ENCODE assay signal across 8 cellular contexts in genomic region chr17:40095944-40096791, GRCh38. TPM values are rescaled to one million over a fixed set of nuclear protein-coding genes. Genes with fewer than 3 reads are reported as not detected.
DNase-seq lines count a peak whose midpoint lies in the region; ATAC-seq, FAIRE-seq and TF ChIP-seq lines count a peak whose summit lies in the region.

No MANE protein-coding gene starts in this region.

- DNase-seq in activated CD8-positive, alpha-beta memory T cell treated with anti-CD3 and anti-CD28 coated beads, Interleukin-2, amount 50 U/mL, for 1 hour (ENCODE audit: extremely low read depth), result peak; percentile 74
- peak; percentile 66 for DNase-seq in left cardiac atrium
- peak; percentile 62 for DNase-seq in stimulated activated CD8-positive, alpha-beta memory T cell treated with anti-CD3 and anti-CD28 coated beads, Interleukin-12 subunit alpha, Interleukin-12 subunit beta, amount 100 ng/mL, for 24 hours (ENCODE audit: extremely low read depth)
- no peak for DNase-seq in NCI-H2196 treated with DMSO at 0.1 percent for 48 hours (lab: John Stamatoyannopoulos, UW; ENCODE audit: unreplicated experiment)
- DNase-seq in H54 (ENCODE audit: insufficient read length, low spot score), result no peak
- no peak for DNase-seq in NCI-H2227 (lab: John Stamatoyannopoulos, UW; ENCODE audit: unreplicated experiment)

- no peak for TF ChIP-seq POLR2A in H54 (IDR thresholded peaks at IDR 0.05; ENCODE audit: low read depth, low read length)

- FAIRE-seq in H54 (lab: Jason Lieb, UNC), result no peak

- ATAC-seq in GM19351 (IDR thresholded peaks at IDR 0.05; ENCODE audit: unreplicated experiment), result peak; percentile 54
- ATAC-seq in HG03378 (IDR thresholded peaks at IDR 0.05; ENCODE audit: unreplicated experiment), result peak; percentile 67
- no peak for ATAC-seq in left cardiac atrium

- intact Hi-C loops in left cardiac atrium (cut with DNase I), result no loop called here

RNA-seq across cellular contexts. Expression of gene NR1D1, which starts 4.2 kb away (rescaled TPM):
- 10 to 100 TPM; 17.1 to 19.5 TPM for total RNA-seq in left cardiac atrium

RNA-seq across cellular contexts. Expression of gene MSL1, which starts 25.6 kb away (rescaled TPM):
- 10 to 100 TPM; 54.0 to 57.8 TPM for total RNA-seq in left cardiac atrium

RNA-seq across cellular contexts. Expression of gene THRA, which starts 33.4 kb away (rescaled TPM):
- total RNA-seq in left cardiac atrium, result 10 to 100 TPM; 54.4 to 77.9 TPM

RNA-seq across cellular contexts. Expression of gene MED24, which starts 42.0 kb away (rescaled TPM):
- 10 to 100 TPM; 44.0 to 56.4 TPM for total RNA-seq in left cardiac atrium

RNA-seq across cellular contexts. Expression of gene CASC3, which starts 44.2 kb away (rescaled TPM):
- 10 to 100 TPM; 49.6 to 53.1 TPM for total RNA-seq in left cardiac atrium

Comparison
In these comparisons a context has a peak if more than half of its experiments do, and no peak if none do; other contexts are left out.
1. ATAC-seq: peak in GM19351 (single experiment) and HG03378 (single experiment); none in left cardiac atrium (0 of 2).
2. DNase-seq: peak in activated CD8-positive, alpha-beta memory T cell treated with anti-CD3 and anti-CD28 coated beads, Interleukin-2, amount 50 U/mL, for 1 hour (single experiment), left cardiac atrium (single experiment) and stimulated activated CD8-positive, alpha-beta memory T cell treated with anti-CD3 and anti-CD28 coated beads, Interleukin-12 subunit alpha, Interleukin-12 subunit beta, amount 100 ng/mL, for 24 hours (single experiment); none in NCI-H2196 treated with DMSO at 0.1 percent for 48 hours (single experiment), H54 (single experiment) and NCI-H2227 (single experiment).